4 cellular contexts compared by ENCODE assay signal in the genomic region with DNA sequence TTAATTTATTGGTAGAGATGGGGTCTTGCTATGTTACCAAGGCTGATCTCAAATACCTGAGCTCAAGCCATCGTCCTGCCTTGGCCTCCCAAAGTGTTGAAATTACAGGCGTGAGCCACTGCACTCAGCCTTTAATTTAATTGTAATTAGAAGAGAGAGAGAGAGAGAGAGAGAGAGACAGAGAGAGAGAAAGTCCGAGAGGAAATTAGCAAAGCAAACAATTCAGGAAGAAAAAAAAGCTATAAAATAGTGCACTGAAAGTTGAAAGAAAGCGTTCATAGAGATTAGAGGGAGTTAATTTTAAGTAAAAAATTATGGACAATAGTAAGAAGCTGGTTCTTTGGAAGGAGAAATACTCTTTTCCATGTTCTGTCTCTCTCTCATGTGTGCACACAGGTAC.
TF ChIP-seq lines count a peak whose summit lies in the region.

No MANE protein-coding gene starts in this region.

TF ChIP-seq in A549, 52 proteins besides CTCF, POLR2A, EP300 and RAD21:
- TF ChIP-seq NFE2L2 (conservative IDR thresholded peaks at IDR 0.05; ENCODE audit: low read length) (no peak), KDM5A (IDR thresholded peaks at IDR 0.05) (no peak), PHF8 (IDR thresholded peaks at IDR 0.05; ENCODE audit: borderline replicate concordance, low read depth) (no peak), TP53 (CRISPR knock-in tag; IDR thresholded peaks at IDR 0.05) (no peak), CHD2 (IDR thresholded peaks at IDR 0.05; ENCODE audit: low read length, partially characterized antibody) (no peak), CBX8 (IDR thresholded peaks at IDR 0.05) (no peak), JUNB (IDR thresholded peaks at IDR 0.05) (no peak)

TF ChIP-seq in HCT116, 20 proteins besides CTCF, POLR2A, EP300 and RAD21:
- TF ChIP-seq, protein P1, sequence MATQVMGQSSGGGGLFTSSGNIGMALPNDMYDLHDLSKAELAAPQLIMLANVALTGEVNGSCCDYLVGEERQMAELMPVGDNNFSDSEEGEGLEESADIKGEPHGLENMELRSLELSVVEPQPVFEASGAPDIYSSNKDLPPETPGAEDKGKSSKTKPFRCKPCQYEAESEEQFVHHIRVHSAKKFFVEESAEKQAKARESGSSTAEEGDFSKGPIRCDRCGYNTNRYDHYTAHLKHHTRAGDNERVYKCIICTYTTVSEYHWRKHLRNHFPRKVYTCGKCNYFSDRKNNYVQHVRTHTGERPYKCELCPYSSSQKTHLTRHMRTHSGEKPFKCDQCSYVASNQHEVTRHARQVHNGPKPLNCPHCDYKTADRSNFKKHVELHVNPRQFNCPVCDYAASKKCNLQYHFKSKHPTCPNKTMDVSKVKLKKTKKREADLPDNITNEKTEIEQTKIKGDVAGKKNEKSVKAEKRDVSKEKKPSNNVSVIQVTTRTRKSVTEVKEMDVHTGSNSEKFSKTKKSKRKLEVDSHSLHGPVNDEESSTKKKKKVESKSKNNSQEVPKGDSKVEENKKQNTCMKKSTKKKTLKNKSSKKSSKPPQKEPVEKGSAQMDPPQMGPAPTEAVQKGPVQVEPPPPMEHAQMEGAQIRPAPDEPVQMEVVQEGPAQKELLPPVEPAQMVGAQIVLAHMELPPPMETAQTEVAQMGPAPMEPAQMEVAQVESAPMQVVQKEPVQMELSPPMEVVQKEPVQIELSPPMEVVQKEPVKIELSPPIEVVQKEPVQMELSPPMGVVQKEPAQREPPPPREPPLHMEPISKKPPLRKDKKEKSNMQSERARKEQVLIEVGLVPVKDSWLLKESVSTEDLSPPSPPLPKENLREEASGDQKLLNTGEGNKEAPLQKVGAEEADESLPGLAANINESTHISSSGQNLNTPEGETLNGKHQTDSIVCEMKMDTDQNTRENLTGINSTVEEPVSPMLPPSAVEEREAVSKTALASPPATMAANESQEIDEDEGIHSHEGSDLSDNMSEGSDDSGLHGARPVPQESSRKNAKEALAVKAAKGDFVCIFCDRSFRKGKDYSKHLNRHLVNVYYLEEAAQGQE (IDR thresholded peaks at IDR 0.05; ENCODE audit: low read depth) = no peak
- no peak for TF ChIP-seq CEBPB (IDR thresholded peaks at IDR 0.05; ENCODE audit: low read depth)
- TF ChIP-seq ELF1 (IDR thresholded peaks at IDR 0.05; ENCODE audit: borderline replicate concordance, low read depth) = no peak

TF ChIP-seq in WTC11, 78 proteins besides CTCF, POLR2A, EP300 and RAD21:
- TF ChIP-seq, protein P2, sequence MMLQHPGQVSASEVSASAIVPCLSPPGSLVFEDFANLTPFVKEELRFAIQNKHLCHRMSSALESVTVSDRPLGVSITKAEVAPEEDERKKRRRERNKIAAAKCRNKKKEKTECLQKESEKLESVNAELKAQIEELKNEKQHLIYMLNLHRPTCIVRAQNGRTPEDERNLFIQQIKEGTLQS (CRISPR knock-in tag; conservative IDR thresholded peaks at IDR 0.05) = no peak

TF ChIP-seq in neural cell, 6 proteins besides CTCF, POLR2A, EP300 and RAD21:
- TF ChIP-seq MXI1 (conservative IDR thresholded peaks at IDR 0.05; ENCODE audit: poor library complexity, severe bottlenecking) (no peak), SMC3 (conservative IDR thresholded peaks at IDR 0.05; ENCODE audit: poor library complexity) (no peak), POLR2AphosphoS5 (IDR thresholded peaks at IDR 0.05) (no peak), TAF1 (IDR thresholded peaks at IDR 0.05; ENCODE audit: low read depth) (no peak), EZH2 (IDR thresholded peaks at IDR 0.05; ENCODE audit: borderline replicate concordance, insufficient read depth, low read length, poor library complexity, severe bottlenecking) (no peak)
- TF ChIP-seq, protein P1 (IDR thresholded peaks at IDR 0.05; ENCODE audit: borderline replicate concordance) = no peak
